Comparison of ENCODE assay signal across 10 cellular contexts in the genomic region with DNA sequence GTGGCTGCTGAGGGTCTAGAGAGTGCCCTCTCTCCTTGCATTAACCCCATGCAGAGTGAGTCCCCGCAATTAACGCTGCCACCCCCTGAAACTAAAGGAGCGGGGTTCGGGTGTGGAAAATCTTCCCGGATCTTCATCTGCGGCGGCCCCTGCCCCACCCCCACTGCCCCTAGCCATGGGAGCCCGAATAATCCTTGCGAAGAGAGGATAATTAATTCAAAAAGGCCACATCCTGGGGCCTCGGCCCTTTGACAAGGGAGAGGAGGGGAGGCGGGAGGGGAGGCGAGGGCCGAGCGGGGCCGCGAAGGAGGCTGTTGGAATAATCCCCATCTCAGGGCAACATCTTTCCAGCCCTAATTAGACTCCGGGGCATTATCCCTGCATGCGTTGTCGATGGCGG.
DNase-seq lines count a peak whose midpoint lies in the region; ATAC-seq, FAIRE-seq and TF ChIP-seq lines count a peak whose summit lies in the region.
"Had no signal": no experiment of that assay in that cellular context is flagged by ENCODE, and none has a peak within 500 bp of the region (broad histone marks: within the 10 kb centered on the region; RNA-seq: fewer than 3 reads in every experiment).

No MANE protein-coding gene starts in this region.

- no peak overlapping the region for H3K23ac ChIP-seq in H1 (ENCODE audit: insufficient read length)

- TF ChIP-seq RAD21 in H1 (IDR thresholded peaks at IDR 0.05 in 1 of 2, conservative IDR thresholded peaks at IDR 0.05 in 1 of 2; ENCODE audit: low read depth in 2 of 2, low read length in 2 of 2) = no peak

- no peak overlapping the region for H2AFZ ChIP-seq in H1 (ENCODE audit: low read length)

- H3K4me3 ChIP-seq in A673 (ENCODE audit: low read depth, low read length, poor library complexity, severe bottlenecking) (peak overlapping the region; percentile 5), HUES64 (ENCODE audit: low read length) (peak overlapping the region; percentile 3; the same call in 1 of the 2 replicates), H1 (ENCODE audit: extremely low read depth in 1 of 4, insufficient read depth in 2 of 4, low read depth in 3 of 4, low read length in 4 of 4) (peak overlapping the region in 1 of 4 experiments; percentile 36; a peak in 1 of 8 replicates), breast epithelium (peak overlapping the region in 1 of 3 donors; percentile 46)
- H3K4me3 ChIP-seq: colonic mucosa had no signal

- peaks cover 15 to 16% of the 10 kb centered on the region in 2 donors for H3K27me3 Mint-ChIP-seq in natural killer cell (ENCODE audit: low read depth in 2 of 2)

- CTCF ChIA-PET in A673 (lab: Charles Lee) = no interaction called here
- CTCF ChIA-PET in H1 (lab: Charles Lee; ENCODE audit: partially characterized antibody) = interaction anchor here (0.7 to 1.6 kb wide), 3 partner anchors 26 to 663 kb away, joined by 3 to 5 read pairs (median 4); no protein-coding TSS in a partner anchor

- no peak for TF ChIP-seq EP300 in H1 (IDR thresholded peaks at IDR 0.05; ENCODE audit: borderline replicate concordance in 1 of 2, low read depth in 2 of 2, low read length in 2 of 2)

- H2BK20ac ChIP-seq in H1 (ENCODE audit: low read length) = no peak overlapping the region

- peaks cover 8 to 11% of the 10 kb centered on the region in 2 donors for H3K4me1 Mint-ChIP-seq in natural killer cell

- no peak for DNase-seq in A673 (ENCODE audit: low spot score)
- no peak for DNase-seq in H1 (ENCODE audit: low read depth in 1 of 2, low spot score in 2 of 2)
- DNase-seq in natural killer cell = no peak
- DNase-seq in G401 (ENCODE audit: low spot score) = no peak
- DNase-seq in breast epithelium (ENCODE audit: low spot score in 2 of 2) = no peak
- no peak for DNase-seq in putamen (ENCODE audit: low spot score)
- DNase-seq: colonic mucosa, NCI-H1694 treated with DMSO at 0.1 percent for 48 hours had no signal

- H3K14ac ChIP-seq in H1 (ENCODE audit: insufficient read length) = no peak overlapping the region

- H3K9me3 ChIP-seq in A673 (ENCODE audit: low read depth, low read length, poor library complexity, severe bottlenecking) = no peaks in the 10 kb centered on the region
- H3K9me3 ChIP-seq in HUES64 (ENCODE audit: insufficient read depth, low read depth, low read length) = no peaks in the 10 kb centered on the region
- H3K9me3 ChIP-seq in H1 (ENCODE audit: insufficient read depth in 2 of 2, low read depth in 1 of 2, low read length in 1 of 2) = no peaks in the 10 kb centered on the region
- H3K9me3 ChIP-seq in breast epithelium = no peaks in the 10 kb centered on the region
- H3K9me3 ChIP-seq: colonic mucosa had no signal

- H2BK5ac ChIP-seq in H1 (ENCODE audit: low read depth, low read length) = no peak overlapping the region

- H3K27ac Mint-ChIP-seq in natural killer cell = peak overlapping the region in 1 of 2 donors; percentile 21

- no peak overlapping the region for H3K4ac ChIP-seq in H1 (replicated peaks; ENCODE audit: insufficient read length, low read depth, low read length)

- no peaks in the 10 kb centered on the region for H3K36me3 Mint-ChIP-seq in natural killer cell

- H3K27me3 ChIP-seq in A673 (replicated peaks; ENCODE audit: insufficient read depth, low read depth, low read length, poor library complexity) (peaks cover 11% of the 10 kb centered on the region), HUES64 (ENCODE audit: insufficient read depth, low read length) (peaks cover 12% of the 10 kb centered on the region), H1 (replicated peaks in 1 of 4; ENCODE audit: control insufficient read depth in 3 of 4, extremely low read depth in 1 of 4, insufficient read depth in 3 of 4, low read length in 3 of 4) (peaks cover 0 to 4% (median 0%) of the 10 kb centered on the region in 4 experiments; a peak in 2 of 7 replicates), breast epithelium (peaks cover 0 to 7% of the 10 kb centered on the region in 2 donors)

- H4K20me1 ChIP-seq in H1 (replicated peaks in 1 of 2; ENCODE audit: control insufficient read depth in 1 of 2, insufficient read depth in 2 of 2, low read length in 2 of 2) = no peaks in the 10 kb centered on the region

- no TSS peak for BruUV-seq in A673 (replicated peaks; lab: Mats Ljungman, UMichigan)

- no peak overlapping the region for H2BK120ac ChIP-seq in H1 (replicated peaks; ENCODE audit: low read depth, low read length)

- 32% methylated on average over 20 of the region's 20 CpGs for WGBS in HUES64
- WGBS in H1 (ENCODE audit: extremely low coverage in 1 of 2, insufficient coverage in 1 of 2, insufficient read length in 1 of 2, insufficient replicate concordance in 2 of 2, low coverage in 1 of 2, low lambda C conversion rate in 2 of 2, missing lambda C conversion rate in 1 of 2), 2 experiments = 62% methylated on average over 7 of the region's 20 CpGs; no CpG with 5 or more reads in 1 of the 2 experiments

- no peaks in the 10 kb centered on the region for H3K79me1 ChIP-seq in H1 (ENCODE audit: low read depth, low read length)

- in situ Hi-C loops in G401 (cut with HindIII; ENCODE audit: low sequenced_read_pairs) = no loop called here

- TF ChIP-seq CTCF in A673 (conservative IDR thresholded peaks at IDR 0.05; ENCODE audit: low read depth, low read length) (no peak), H1 (IDR thresholded peaks at IDR 0.05; ENCODE audit: control extremely low read depth in 1 of 3, insufficient read depth in 1 of 3, low read depth in 1 of 3, low read length in 3 of 3) (no peak), natural killer cell (IDR thresholded peaks at IDR 0.05) (no peak), breast epithelium (IDR thresholded peaks at IDR 0.05) (no peak)

- ATAC-seq in natural killer cell (peak in 1 of 3 donors; percentile 21), HG03571 (IDR thresholded peaks at IDR 0.05; ENCODE audit: unreplicated experiment) (no peak)

- H3K36me3 ChIP-seq in A673 (ENCODE audit: insufficient read depth, low read length, poor library complexity, severe bottlenecking) = no peaks in the 10 kb centered on the region
- H3K36me3 ChIP-seq in HUES64 (ENCODE audit: insufficient read depth, low read length) = no peaks in the 10 kb centered on the region
- no peaks in the 10 kb centered on the region for H3K36me3 ChIP-seq in H1 (ENCODE audit: control insufficient read depth in 2 of 4, insufficient read depth in 4 of 4, low read length in 3 of 4)
- no peaks in the 10 kb centered on the region for H3K36me3 ChIP-seq in breast epithelium
- H3K36me3 ChIP-seq: colonic mucosa had no signal

- H2AK5ac ChIP-seq in H1 (ENCODE audit: low read depth, low read length) = no peak overlapping the region

- no peaks in the 10 kb centered on the region for H3K23me2 ChIP-seq in H1 (ENCODE audit: low read depth, low read length)

- H4K5ac ChIP-seq in H1 (ENCODE audit: insufficient read length, low read depth, low read length) = no peak overlapping the region

- H3K4me1 ChIP-seq in A673 (ENCODE audit: insufficient read depth, low read length, poor library complexity, severe bottlenecking) (peaks cover 5% of the 10 kb centered on the region), HUES64 (ENCODE audit: insufficient read depth, low read length) (peaks cover 16% of the 10 kb centered on the region), H1 (replicated peaks in 1 of 4; ENCODE audit: control insufficient read depth in 3 of 4, insufficient read depth in 4 of 4, low read length in 3 of 4) (peaks cover 0 to 11% (median 7%) of the 10 kb centered on the region in 4 experiments; a peak in 6 of 7 replicates), breast epithelium (no peaks in the 10 kb centered on the region)
- H3K4me1 ChIP-seq: colonic mucosa had no signal

- no peak overlapping the region; the same call in 1 of the 2 replicates for H3K18ac ChIP-seq in H1 (ENCODE audit: extremely low read depth, low read length)

- H3K27ac ChIP-seq in A673 (ENCODE audit: low read depth, low read length, poor library complexity, severe bottlenecking) (no peak overlapping the region), HUES64 (ENCODE audit: low read depth, low read length) (no peak overlapping the region), H1 (ENCODE audit: low read depth, low read length) (no peak overlapping the region), breast epithelium (no peak overlapping the region)
- H3K27ac ChIP-seq: colonic mucosa had no signal

- H2BK15ac ChIP-seq in H1 (ENCODE audit: low read length) = no peak overlapping the region

- no peak for FAIRE-seq in H1 (lab: Jason Lieb, UNC)

- no peak overlapping the region for H2BK12ac ChIP-seq in H1 (ENCODE audit: low read depth, low read length)

- intact Hi-C loops in A673 (cut with micrococcal nuclease; ENCODE audit: unreplicated experiment) (no loop called here), natural killer cell (cut with micrococcal nuclease) (no loop called here), breast epithelium (cut with DNase I; ENCODE audit: low total_unique reads) (no loop called here)

- H3K4me3 Mint-ChIP-seq in natural killer cell = peak overlapping the region; percentile 73

- no peak overlapping the region for H3K9ac ChIP-seq in HUES64 (ENCODE audit: low read depth, low read length)
- no peak overlapping the region for H3K9ac ChIP-seq in H1 (replicated peaks in 1 of 4; ENCODE audit: extremely low read depth in 1 of 4, low read depth in 3 of 4, low read length in 3 of 4)

- no peak overlapping the region; the same call in 1 of the 2 replicates for H4K8ac ChIP-seq in H1 (ENCODE audit: extremely low read depth, insufficient read depth, low read length)

- no peak overlapping the region for H4K91ac ChIP-seq in H1 (replicated peaks; ENCODE audit: insufficient read length, low read length)

- H3K79me2 ChIP-seq in H1 (ENCODE audit: control insufficient read depth in 1 of 2, insufficient read depth in 2 of 2, low read length in 2 of 2) = no peaks in the 10 kb centered on the region

- no peak overlapping the region for H3K56ac ChIP-seq in H1 (replicated peaks; ENCODE audit: insufficient read length, low read depth, low read length)

- peak overlapping the region; percentile 10 to 39; a peak in 2 of 4 replicates for H3K4me2 ChIP-seq in H1 (ENCODE audit: insufficient read depth in 1 of 2, low read depth in 2 of 2, low read length in 2 of 2)

- no peaks in the 10 kb centered on the region for H3K9me3 Mint-ChIP-seq in natural killer cell

- POLR2A ChIA-PET in A673 (lab: Charles Lee; ENCODE audit: low non-redundant PET) = no interaction called here
- POLR2A ChIA-PET in H1 (lab: Charles Lee; ENCODE audit: partially characterized antibody) = no interaction called here

- TF ChIP-seq POLR2A in H1 (IDR thresholded peaks at IDR 0.05; ENCODE audit: control extremely low read depth in 1 of 2, low read depth in 2 of 2, low read length in 2 of 2) (no peak), breast epithelium (IDR thresholded peaks at IDR 0.05) (no peak)

TF ChIP-seq in H1, 55 proteins besides CTCF, POLR2A, EP300 and RAD21 (continues in another document):
- TF ChIP-seq, protein P1, sequence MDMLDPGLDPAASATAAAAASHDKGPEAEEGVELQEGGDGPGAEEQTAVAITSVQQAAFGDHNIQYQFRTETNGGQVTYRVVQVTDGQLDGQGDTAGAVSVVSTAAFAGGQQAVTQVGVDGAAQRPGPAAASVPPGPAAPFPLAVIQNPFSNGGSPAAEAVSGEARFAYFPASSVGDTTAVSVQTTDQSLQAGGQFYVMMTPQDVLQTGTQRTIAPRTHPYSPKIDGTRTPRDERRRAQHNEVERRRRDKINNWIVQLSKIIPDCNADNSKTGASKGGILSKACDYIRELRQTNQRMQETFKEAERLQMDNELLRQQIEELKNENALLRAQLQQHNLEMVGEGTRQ (IDR thresholded peaks at IDR 0.05; ENCODE audit: low read length) = no peak
- no peak for TF ChIP-seq BRCA1 (IDR thresholded peaks at IDR 0.05; ENCODE audit: low read depth, low read length)
